1 cellular context compared by ENCODE assay signal in the genomic region with DNA sequence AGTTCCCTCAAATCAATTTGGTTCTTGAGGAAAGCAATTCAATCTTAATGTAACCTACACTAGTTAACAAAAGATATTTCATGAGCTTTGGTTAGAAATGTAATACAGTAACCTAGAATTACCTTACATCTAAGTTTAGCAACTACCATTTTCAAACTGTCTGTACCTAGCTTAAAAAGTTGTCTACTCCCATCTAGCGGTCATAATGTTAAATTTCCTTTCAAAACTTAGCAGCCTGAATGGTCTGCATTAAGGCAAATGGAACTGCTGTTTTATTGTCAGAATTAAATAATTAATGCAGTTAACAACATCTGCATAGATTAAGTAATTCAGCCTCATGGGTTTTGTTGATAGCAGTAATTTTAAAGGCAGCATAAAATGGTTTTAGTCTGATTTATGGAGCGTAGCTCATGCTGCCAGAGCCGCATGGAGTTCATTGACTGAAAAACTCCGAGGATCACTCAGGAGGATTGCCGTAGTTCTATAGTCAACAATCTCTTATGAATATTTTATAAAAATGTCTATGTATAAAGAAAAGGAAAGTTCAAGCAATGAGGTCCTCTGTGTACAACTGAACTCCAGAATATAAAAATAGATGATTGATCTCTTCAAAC.
TF ChIP-seq lines count a peak whose summit lies in the region.

No MANE protein-coding gene starts in this region.

TF ChIP-seq in neural cell, 6 proteins besides CTCF, POLR2A, EP300 and RAD21:
- TF ChIP-seq REST (IDR thresholded peaks at IDR 0.05; ENCODE audit: borderline replicate concordance) (no peak), EZH2 (IDR thresholded peaks at IDR 0.05; ENCODE audit: borderline replicate concordance, insufficient read depth, low read length, poor library complexity, severe bottlenecking) (no peak), POLR2AphosphoS5 (IDR thresholded peaks at IDR 0.05) (no peak), SMC3 (conservative IDR thresholded peaks at IDR 0.05; ENCODE audit: poor library complexity) (peak; percentile 83), MXI1 (conservative IDR thresholded peaks at IDR 0.05; ENCODE audit: poor library complexity, severe bottlenecking) (no peak), TAF1 (IDR thresholded peaks at IDR 0.05; ENCODE audit: low read depth) (no peak)
